In genomic region chr1:191641420-191642215, GRCh38 we compare ENCODE assay signal across 14 cellular contexts.
DNase-seq lines count a peak whose midpoint lies in the region; ATAC-seq, FAIRE-seq and TF ChIP-seq lines count a peak whose summit lies in the region.
"Had no signal": no experiment of that assay in that cellular context is flagged by ENCODE, and none has a peak within 500 bp of the region (broad histone marks: within the 10 kb centered on the region; RNA-seq: fewer than 3 reads in every experiment).

No MANE protein-coding gene starts in this region.

- no peak for TF ChIP-seq CTCF in epithelial cell of esophagus (IDR thresholded peaks at IDR 0.05; ENCODE audit: insufficient read depth, low read depth, low read length, missing control alignments)
- no peak for TF ChIP-seq CTCF in upper lobe of right lung (IDR thresholded peaks at IDR 0.05)
- TF ChIP-seq CTCF in stomach (IDR thresholded peaks at IDR 0.05), result no peak

- no peaks in the 10 kb centered on the region for H3K36me3 ChIP-seq in upper lobe of right lung
- no peaks in the 10 kb centered on the region for H3K36me3 ChIP-seq in stomach

- ATAC-seq in SK-N-SH treated with all-trans-retinoic acid at 6 μM for 48 hours, result 0 out of 3 replicates have a peak, but pooled peaks have one; percentile 36
- ATAC-seq in upper lobe of right lung, result no peak
- ATAC-seq: CD8-positive, alpha-beta T cell; stimulated activated naive CD8-positive, alpha-beta T cell treated with anti-CD3 and anti-CD28 coated beads, Interleukin-15, Interleukin-2, amounts not matched to agents 100 U/mL and 50 U/mL, for 24 hours had no signal

- H3K4me1 ChIP-seq in upper lobe of right lung (no peaks in the 10 kb centered on the region), stomach (no peaks in the 10 kb centered on the region)

- intact Hi-C loops in upper lobe of right lung (cut with DNase I) (no loop called here), stomach (cut with DNase I; ENCODE audit: low total_unique reads) (no loop called here)

- TF ChIP-seq EP300 in stomach (IDR thresholded peaks at IDR 0.05), result no peak

- DNase-seq in HCEC 1CT, result peak; percentile 51
- DNase-seq in epithelial cell of esophagus (ENCODE audit: low read depth), result peak; percentile 77
- peak; percentile 24 for DNase-seq in skeletal muscle cell (ENCODE audit: low read depth)
- no peak for DNase-seq in upper lobe of right lung
- DNase-seq in stomach, result no peak
- no peak for DNase-seq in NCI-H1048 (lab: John Stamatoyannopoulos, UW)
- DNase-seq in frontal cortex (ENCODE audit: low spot score in 2 of 2), result no peak
- DNase-seq: activated naive CD4-positive, alpha-beta T cell treated with anti-CD3 and anti-CD28 coated beads, Interleukin-2, amount 10 ng/mL, durations not matched to agents 7 days and 5 days; CD8-positive, alpha-beta T cell; NCI-H1436; NCI-H524 treated with DMSO at 0.1 percent for 48 hours; stimulated activated CD4-positive, alpha-beta T cell treated with anti-CD3 and anti-CD28 coated beads, Interleukin-4, amount 100 ng/mL, for 4 hours; stimulated activated naive CD8-positive, alpha-beta T cell treated with anti-CD3 and anti-CD28 coated beads, Interleukin-15, Interleukin-2, amounts not matched to agents 100 U/mL and 50 U/mL, for 24 hours had no signal

- WGBS in stomach, 5 donors, result 61 to 71% (median 68%) methylated on average over 9 of the region's 9 CpGs

- H3K4me3 ChIP-seq in epithelial cell of esophagus (ENCODE audit: low read length) (no peak overlapping the region), skeletal muscle cell (ENCODE audit: low read depth, low read length) (no peak overlapping the region), upper lobe of right lung (no peak overlapping the region), stomach (no peak overlapping the region)

- no peak for FAIRE-seq in frontal cortex (lab: Jason Lieb, UNC)

- H3K9me3 ChIP-seq in upper lobe of right lung (no peaks in the 10 kb centered on the region), stomach (no peaks in the 10 kb centered on the region)

- H3K27me3 ChIP-seq in upper lobe of right lung (no peaks in the 10 kb centered on the region), stomach (no peaks in the 10 kb centered on the region)

- no peak overlapping the region for H3K27ac ChIP-seq in upper lobe of right lung
- H3K27ac ChIP-seq in stomach, result no peak overlapping the region

- TF ChIP-seq POLR2A in stomach (IDR thresholded peaks at IDR 0.05), result no peak

TF ChIP-seq in SK-N-SH treated with all-trans-retinoic acid at 6 μM for 48 hours, 23 proteins besides CTCF, POLR2A, EP300 and RAD21:
- TF ChIP-seq ZNF565 (CRISPR knock-in tag; conservative IDR thresholded peaks at IDR 0.05; ENCODE audit: low read depth), result no peak
- TF ChIP-seq RARB (CRISPR knock-in tag; IDR thresholded peaks at IDR 0.05), result no peak
- no peak for TF ChIP-seq SNAI2 (CRISPR knock-in tag; IDR thresholded peaks at IDR 0.05)
- no peak for TF ChIP-seq ESRRG (CRISPR knock-in tag; IDR thresholded peaks at IDR 0.05)
- no peak for TF ChIP-seq ZC3H10 (CRISPR knock-in tag; IDR thresholded peaks at IDR 0.05)
- no peak for TF ChIP-seq ZFP30 (CRISPR knock-in tag; IDR thresholded peaks at IDR 0.05)
- TF ChIP-seq POU6F1 (CRISPR knock-in tag; IDR thresholded peaks at IDR 0.05; ENCODE audit: borderline replicate concordance, low read depth), result no peak
- TF ChIP-seq CSRNP3 (CRISPR knock-in tag; IDR thresholded peaks at IDR 0.05), result no peak
- TF ChIP-seq ZNF8 (CRISPR knock-in tag; IDR thresholded peaks at IDR 0.05), result no peak
- TF ChIP-seq ARNTL (CRISPR knock-in tag; IDR thresholded peaks at IDR 0.05; ENCODE audit: borderline replicate concordance, low read depth), result no peak
- no peak for TF ChIP-seq CREB5 (CRISPR knock-in tag; IDR thresholded peaks at IDR 0.05; ENCODE audit: low read depth)
- TF ChIP-seq ZNF70 (CRISPR knock-in tag; IDR thresholded peaks at IDR 0.05), result no peak
- TF ChIP-seq GLIS3 (CRISPR knock-in tag; IDR thresholded peaks at IDR 0.05), result no peak
- no peak for TF ChIP-seq PPARA (CRISPR knock-in tag; IDR thresholded peaks at IDR 0.05; ENCODE audit: borderline replicate concordance)
- no peak for TF ChIP-seq PATZ1 (CRISPR knock-in tag; IDR thresholded peaks at IDR 0.05; ENCODE audit: borderline replicate concordance)
- TF ChIP-seq CSDC2 (CRISPR knock-in tag; IDR thresholded peaks at IDR 0.05), result no peak
- TF ChIP-seq ZFP3 (CRISPR knock-in tag; IDR thresholded peaks at IDR 0.05), result no peak
- no peak for TF ChIP-seq TSHZ2 (CRISPR knock-in tag; IDR thresholded peaks at IDR 0.05)

Comparison
In these comparisons a context has a peak if more than half of its experiments do, and no peak if none do; other contexts are left out.
1. DNase-seq: peak in HCEC 1CT (single experiment), epithelial cell of esophagus (single experiment) and skeletal muscle cell (single experiment); none in upper lobe of right lung (single experiment), stomach (single experiment), NCI-H1048 (single experiment) and frontal cortex (0 of 2).